8 cellular contexts compared by ENCODE assay signal in the genomic region with DNA sequence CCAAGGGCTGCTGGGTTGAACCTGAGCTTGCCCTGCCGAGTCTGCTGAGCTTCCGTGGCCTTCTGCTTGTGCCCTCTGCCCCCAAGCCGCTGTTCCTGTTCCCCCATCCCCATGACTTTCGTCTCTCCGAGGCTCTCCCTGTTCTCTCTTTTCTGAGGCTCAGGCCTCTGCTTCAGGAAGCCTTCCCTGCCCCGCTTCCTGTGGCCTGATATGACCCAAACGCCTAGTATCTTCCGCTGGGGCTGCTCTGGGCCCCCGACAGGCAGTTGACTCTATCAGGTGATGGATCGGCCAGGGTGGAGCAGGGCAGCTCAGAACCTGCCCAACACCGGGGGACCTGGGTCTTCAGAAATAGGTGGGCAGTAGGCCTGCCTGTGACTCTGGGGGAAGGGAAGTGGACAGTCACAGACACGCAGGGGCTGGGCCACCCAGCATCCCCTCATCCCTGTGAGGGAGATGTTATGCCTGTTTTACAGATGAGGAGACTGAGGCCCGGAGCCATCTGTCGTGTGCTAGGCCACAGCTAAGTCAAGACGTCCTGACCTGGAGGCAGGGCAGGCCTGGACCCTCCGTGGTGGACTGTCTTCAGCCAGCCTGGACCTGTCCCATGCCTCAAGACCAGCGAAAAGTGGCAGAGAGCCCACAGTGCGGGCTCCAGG. TPM values are rescaled to one million over a fixed set of nuclear protein-coding genes. Genes with fewer than 3 reads are reported as not detected.
DNase-seq lines count a peak whose midpoint lies in the region; ATAC-seq, FAIRE-seq and TF ChIP-seq lines count a peak whose summit lies in the region.

No MANE protein-coding gene starts in this region.

- H3K36me3 ChIP-seq in HepG2 (replicated peaks in 1 of 2; ENCODE audit: control insufficient read depth in 1 of 2, insufficient read depth in 2 of 2, low read length in 2 of 2), result peaks cover 1 to 5% of the 10 kb centered on the region in 2 experiments; a peak in 2 of 5 replicates
- peaks cover 6% of the 10 kb centered on the region in 2 donors for H3K36me3 ChIP-seq in thyroid gland

- BruUV-seq in HepG2 (replicated peaks; lab: Mats Ljungman, UMichigan), result no TSS peak

- DNase-seq in activated T-cell treated with anti-CD3 and anti-CD28 coated beads, Interleukin-2, amount 50 U/mL, for 24 hours, result no peak
- no peak for DNase-seq in activated T-cell treated with anti-CD3 and anti-CD28 coated beads, Interleukin-2, amount 50 U/mL, for 1 hour
- DNase-seq in activated naive CD8-positive, alpha-beta T cell treated with anti-CD3 and anti-CD28 coated beads for 36 hours, result no peak
- DNase-seq in HepG2 (ENCODE audit: low spot score), result no peak
- no peak for DNase-seq in thyroid gland
- DNase-seq in GM03348 (ENCODE audit: low spot score), result no peak
- DNase-seq in amniotic stem cell (lab: John Stamatoyannopoulos, UW), result no peak
- DNase-seq in germinal center (ENCODE audit: low spot score), result no peak

- CTCF ChIA-PET in HepG2 (lab: Yijun Ruan, JAX; ENCODE audit: low intra/inter-chr PET ratio, low total read pairs), result no interaction called here

- H4K20me1 ChIP-seq in HepG2 (ENCODE audit: insufficient read depth, low read length), result no peaks in the 10 kb centered on the region

- H3K9me3 Mint-ChIP-seq in activated T-cell treated with anti-CD3 and anti-CD28 coated beads, Interleukin-2, amount 50 U/mL, for 24 hours, result no peaks in the 10 kb centered on the region
- H3K9me3 Mint-ChIP-seq in activated naive CD8-positive, alpha-beta T cell treated with anti-CD3 and anti-CD28 coated beads for 36 hours, result no peaks in the 10 kb centered on the region

- H3K27ac Mint-ChIP-seq in activated T-cell treated with anti-CD3 and anti-CD28 coated beads, Interleukin-2, amount 50 U/mL, for 24 hours, result peak overlapping the region; percentile 99
- H3K27ac Mint-ChIP-seq in activated naive CD8-positive, alpha-beta T cell treated with anti-CD3 and anti-CD28 coated beads for 36 hours, result peak overlapping the region; percentile 91

- H3K4me3 ChIP-seq in HepG2 (replicated peaks in 1 of 3; ENCODE audit: insufficient read depth in 1 of 3, low read depth in 2 of 3, low read length in 3 of 3) (peak overlapping the region; percentile 71 to 89 (median 86); a peak in 5 of 6 replicates), thyroid gland (replicated peaks in 1 of 3) (no peak overlapping the region)

- no peak overlapping the region for H2AFZ ChIP-seq in HepG2 (ENCODE audit: low read length)

- H3K4me1 ChIP-seq in HepG2 (ENCODE audit: insufficient read depth, low read length) (peaks cover 30% of the 10 kb centered on the region), thyroid gland (peaks cover 26 to 32% of the 10 kb centered on the region in 2 donors)

- intact Hi-C loops in HepG2 (cut with micrococcal nuclease; ENCODE audit: unreplicated experiment), result loop anchor here (2.0 kb wide), 1 partner anchor 17 kb away; the partner anchor contains the start of gene PLCB3
- intact Hi-C loops in thyroid gland (cut with DNase I), result no loop called here

- peak overlapping the region; percentile 95 for H3K4me2 ChIP-seq in HepG2 (ENCODE audit: low read depth, low read length)

- no peak for TF ChIP-seq RAD21 in HepG2 (CRISPR knock-in tag; IDR thresholded peaks at IDR 0.05)

- peaks cover 14% of the 10 kb centered on the region for H3K79me2 ChIP-seq in HepG2 (ENCODE audit: insufficient read depth, low read length)

- no peaks in the 10 kb centered on the region for H3K27me3 Mint-ChIP-seq in activated T-cell treated with anti-CD3 and anti-CD28 coated beads, Interleukin-2, amount 50 U/mL, for 24 hours
- no peaks in the 10 kb centered on the region for H3K27me3 Mint-ChIP-seq in activated naive CD8-positive, alpha-beta T cell treated with anti-CD3 and anti-CD28 coated beads for 36 hours

- POLR2A ChIA-PET in HepG2 (lab: Yijun Ruan, JAX), result interaction anchor here (0.7 to 5.9 kb wide), 13 partner anchors 10 to 103 kb away, joined by 3 to 113 read pairs (median 6); partner anchors contain the start of genes BAD, ESRRA, FERMT3 and FKBP2

- in situ Hi-C loops in HepG2 (cut with HindIII; ENCODE audit: extremely low pct_ligation_motif_present, low pct_unique_long_range_greater_than_20kb), result no loop called here

- peak overlapping the region; percentile 78 for H3K27ac ChIP-seq in HepG2 (ENCODE audit: extremely low read length, insufficient read depth, low read length)
- peak overlapping the region; percentile 95 to 99 (median 96) for H3K27ac ChIP-seq in thyroid gland

- WGBS in HepG2 (ENCODE audit: low lambda C conversion rate), result 27% methylated on average over 8 of the region's 18 CpGs
- WGBS in thyroid gland, 2 donors, result 68 to 72% methylated on average over 11 to 17 of the region's 18 CpGs

- ATAC-seq in HepG2, result no peak

- no peak for FAIRE-seq in HepG2 (lab: Jason Lieb, UNC)

- no peak for TF ChIP-seq POLR2A in HepG2 (IDR thresholded peaks at IDR 0.05; ENCODE audit: insufficient read depth in 1 of 2, low read depth in 2 of 2, low read length in 2 of 2)
- no peak for TF ChIP-seq POLR2A in thyroid gland (IDR thresholded peaks at IDR 0.05)

- no peak for TF ChIP-seq EP300 in HepG2 (IDR thresholded peaks at IDR 0.05; ENCODE audit: low read depth in 2 of 2, low read length in 2 of 2)
- no peak for TF ChIP-seq EP300 in HepG2 (CRISPR knock-in tag; IDR thresholded peaks at IDR 0.05; ENCODE audit: borderline replicate concordance)

- TF ChIP-seq CTCF in HepG2 (CRISPR knock-in tag; IDR thresholded peaks at IDR 0.05) (no peak), thyroid gland (IDR thresholded peaks at IDR 0.05) (no peak)

- H3K36me3 Mint-ChIP-seq in activated T-cell treated with anti-CD3 and anti-CD28 coated beads, Interleukin-2, amount 50 U/mL, for 24 hours (ENCODE audit: low read depth), result peaks cover 43% of the 10 kb centered on the region
- H3K36me3 Mint-ChIP-seq in activated naive CD8-positive, alpha-beta T cell treated with anti-CD3 and anti-CD28 coated beads for 36 hours, result peaks cover 14% of the 10 kb centered on the region

- peak overlapping the region; percentile 98 for H3K4me3 Mint-ChIP-seq in activated T-cell treated with anti-CD3 and anti-CD28 coated beads, Interleukin-2, amount 50 U/mL, for 24 hours
- H3K4me3 Mint-ChIP-seq in activated naive CD8-positive, alpha-beta T cell treated with anti-CD3 and anti-CD28 coated beads for 36 hours, result peak overlapping the region; percentile 95

- H3K4me1 Mint-ChIP-seq in activated T-cell treated with anti-CD3 and anti-CD28 coated beads, Interleukin-2, amount 50 U/mL, for 24 hours (ENCODE audit: low read depth), result peaks cover 25% of the 10 kb centered on the region
- peaks cover 15% of the 10 kb centered on the region for H3K4me1 Mint-ChIP-seq in activated naive CD8-positive, alpha-beta T cell treated with anti-CD3 and anti-CD28 coated beads for 36 hours

- no peaks in the 10 kb centered on the region for H3K27me3 ChIP-seq in HepG2 (ENCODE audit: control insufficient read depth in 1 of 2, insufficient read depth in 2 of 2, low read length in 2 of 2)
- H3K27me3 ChIP-seq in thyroid gland, result no peaks in the 10 kb centered on the region

- H3K9ac ChIP-seq in HepG2 (ENCODE audit: insufficient read depth, low read depth, low read length), result peak overlapping the region; percentile 75; the same call in 1 of the 2 replicates

- H3K9me3 ChIP-seq in HepG2 (ENCODE audit: low read length) (no peaks in the 10 kb centered on the region), thyroid gland (no peaks in the 10 kb centered on the region)

RNA-seq across cellular contexts. Expression of gene BAD, which starts 16.3 kb away (rescaled TPM):
- total RNA-seq in activated naive CD8-positive, alpha-beta T cell treated with anti-CD3 and anti-CD28 coated beads for 36 hours, result 10 to 100 TPM; 23.5 to 24.2 TPM
- total RNA-seq in HepG2 (2016; rRNA removed; fragmentation: Illumina TruSeq; extraction: Trizol) (28.5 and 33.0 TPM in 2 replicates), thyroid gland (100 to 1,000 TPM in 3 of 4 donors, 10 to 100 TPM in 1; 79.0 to 239 (median 148) TPM)
- total RNA-seq in HepG2 (2016; cell fraction: cytosol; rRNA removed; fragmentation: Illumina TruSeq; extraction: Trizol; ENCODE audit: low read depth), result 38.1 and 48.3 TPM in 2 replicates
- total RNA-seq in HepG2 (2016; cell fraction: insoluble cytoplasmic fraction; rRNA removed; fragmentation: Illumina TruSeq; extraction: Trizol), result 31.6 and 32.7 TPM in 2 replicates
- 45.1 and 50.4 TPM in 2 replicates for total RNA-seq in HepG2 (2016; cell fraction: membrane; rRNA removed; fragmentation: Illumina TruSeq; extraction: Trizol)
- 11.0 and 16.1 TPM in 2 replicates for total RNA-seq in HepG2 (2016; cell fraction: nucleus; rRNA removed; fragmentation: Illumina TruSeq; extraction: Trizol)
- polyA plus RNA-seq in HepG2 (2011; rRNA removed), result 17.9 and 21.2 TPM in 2 replicates
- polyA plus RNA-seq in HepG2 (2011; cell fraction: cytosol; rRNA removed), result 16.2 and 25.5 TPM in 2 replicates
- 11.7 and 12.5 TPM in 2 replicates for polyA plus RNA-seq in HepG2 (2011; cell fraction: nucleus; rRNA removed)
- polyA plus RNA-seq in HepG2 (2012), result 7.1 and 11.0 TPM in 2 replicates
- polyA plus RNA-seq in HepG2 (2016; cell fraction: cytosol; fragmentation: Illumina TruSeq; extraction: Trizol; ENCODE audit: low read depth), result 44.2 and 54.0 TPM in 2 replicates
- 30.5 and 33.9 TPM in 2 replicates for polyA plus RNA-seq in HepG2 (2016; cell fraction: insoluble cytoplasmic fraction; fragmentation: Illumina TruSeq; extraction: Trizol; ENCODE audit: low read depth)
- polyA plus RNA-seq in HepG2 (2016; cell fraction: membrane; fragmentation: Illumina TruSeq; extraction: Trizol; ENCODE audit: low read depth), result 44.1 and 45.8 TPM in 2 replicates
- polyA plus RNA-seq in HepG2 (2016; cell fraction: nucleus; fragmentation: Illumina TruSeq; extraction: Trizol; ENCODE audit: insufficient read depth, low read depth), result 18.3 and 24.9 TPM in 2 replicates
- 10.3 and 10.8 TPM in 2 replicates for polyA minus RNA-seq in HepG2 (2011; rRNA and poly(A)+ RNA removed; ENCODE audit: low replicate concordance)
- polyA minus RNA-seq in HepG2 (2011; cell fraction: cytosol; rRNA and poly(A)+ RNA removed), result 3.5 and 4.1 TPM in 2 replicates
- 3.1 and 4.0 TPM in 2 replicates for polyA minus RNA-seq in HepG2 (2011; cell fraction: nucleus; rRNA and poly(A)+ RNA removed)

RNA-seq across cellular contexts. Expression of gene PLCB3, which starts 16.8 kb away (rescaled TPM):
- 1 to 10 TPM; 7.3 to 7.4 TPM for total RNA-seq in activated naive CD8-positive, alpha-beta T cell treated with anti-CD3 and anti-CD28 coated beads for 36 hours
- 11.0 and 13.8 TPM in 2 replicates for total RNA-seq in HepG2 (2016; rRNA removed; fragmentation: Illumina TruSeq; extraction: Trizol)
- 1.0 and 1.3 TPM in 2 replicates for total RNA-seq in HepG2 (2016; cell fraction: cytosol; rRNA removed; fragmentation: Illumina TruSeq; extraction: Trizol; ENCODE audit: low read depth)
- 8.3 and 13.7 TPM in 2 replicates for total RNA-seq in HepG2 (2016; cell fraction: insoluble cytoplasmic fraction; rRNA removed; fragmentation: Illumina TruSeq; extraction: Trizol)
- 4.1 and 4.8 TPM in 2 replicates for total RNA-seq in HepG2 (2016; cell fraction: membrane; rRNA removed; fragmentation: Illumina TruSeq; extraction: Trizol)
- 10.2 and 12.9 TPM in 2 replicates for total RNA-seq in HepG2 (2016; cell fraction: nucleus; rRNA removed; fragmentation: Illumina TruSeq; extraction: Trizol)
- polyA plus RNA-seq in HepG2 (2011; rRNA removed), result 7.5 and 9.0 TPM in 2 replicates
- 4.0 and 5.1 TPM in 2 replicates for polyA plus RNA-seq in HepG2 (2011; cell fraction: cytosol; rRNA removed)
- polyA plus RNA-seq in HepG2 (2011; cell fraction: nucleus; rRNA removed), result 41.8 and 57.9 TPM in 2 replicates
- polyA plus RNA-seq in HepG2 (2012), result 4.3 TPM in 2 replicates
- 0.59 and 0.66 TPM in 2 replicates for polyA plus RNA-seq in HepG2 (2016; cell fraction: cytosol; fragmentation: Illumina TruSeq; extraction: Trizol; ENCODE audit: low read depth)
- polyA plus RNA-seq in HepG2 (2016; cell fraction: insoluble cytoplasmic fraction; fragmentation: Illumina TruSeq; extraction: Trizol; ENCODE audit: low read depth), result 7.0 and 8.7 TPM in 2 replicates
- polyA plus RNA-seq in HepG2 (2016; cell fraction: membrane; fragmentation: Illumina TruSeq; extraction: Trizol; ENCODE audit: low read depth), result 1.6 and 1.9 TPM in 2 replicates
- polyA plus RNA-seq in HepG2 (2016; cell fraction: nucleus; fragmentation: Illumina TruSeq; extraction: Trizol; ENCODE audit: insufficient read depth, low read depth), result 30.9 and 31.3 TPM in 2 replicates
- 16.2 and 72.0 TPM in 2 replicates for polyA minus RNA-seq in HepG2 (2011; rRNA and poly(A)+ RNA removed; ENCODE audit: low replicate concordance)
- 6.0 and 9.0 TPM in 2 replicates for polyA minus RNA-seq in HepG2 (2011; cell fraction: cytosol; rRNA and poly(A)+ RNA removed)
- 7.6 and 9.8 TPM in 2 replicates for polyA minus RNA-seq in HepG2 (2011; cell fraction: nucleus; rRNA and poly(A)+ RNA removed)
- 10 to 100 TPM; 18.8 to 39.2 (median 23.5) TPM for total RNA-seq in thyroid gland

RNA-seq across cellular contexts. Expression of gene GPR137, which starts 17.5 kb away (rescaled TPM):
- 10 to 100 TPM; 32.5 to 35.7 TPM for total RNA-seq in activated naive CD8-positive, alpha-beta T cell treated with anti-CD3 and anti-CD28 coated beads for 36 hours
- 10.3 and 13.2 TPM in 2 replicates for total RNA-seq in HepG2 (2016; rRNA removed; fragmentation: Illumina TruSeq; extraction: Trizol)
- 11.7 and 14.7 TPM in 2 replicates for total RNA-seq in HepG2 (2016; cell fraction: cytosol; rRNA removed; fragmentation: Illumina TruSeq; extraction: Trizol; ENCODE audit: low read depth)
- total RNA-seq in HepG2 (2016; cell fraction: insoluble cytoplasmic fraction; rRNA removed; fragmentation: Illumina TruSeq; extraction: Trizol), result 8.2 and 14.4 TPM in 2 replicates
- 15.8 and 22.6 TPM in 2 replicates for total RNA-seq in HepG2 (2016; cell fraction: membrane; rRNA removed; fragmentation: Illumina TruSeq; extraction: Trizol)
- 10.5 and 11.6 TPM in 2 replicates for total RNA-seq in HepG2 (2016; cell fraction: nucleus; rRNA removed; fragmentation: Illumina TruSeq; extraction: Trizol)
- 8.5 and 10.4 TPM in 2 replicates for polyA plus RNA-seq in HepG2 (2011; rRNA removed)
- polyA plus RNA-seq in HepG2 (2011; cell fraction: cytosol; rRNA removed), result 6.1 and 9.3 TPM in 2 replicates
- polyA plus RNA-seq in HepG2 (2011; cell fraction: nucleus; rRNA removed), result 22.5 and 26.2 TPM in 2 replicates
- 11.9 and 14.1 TPM in 2 replicates for polyA plus RNA-seq in HepG2 (2012)
- 19.8 and 22.4 TPM in 2 replicates for polyA plus RNA-seq in HepG2 (2016; cell fraction: cytosol; fragmentation: Illumina TruSeq; extraction: Trizol; ENCODE audit: low read depth)
- 18.6 and 20.2 TPM in 2 replicates for polyA plus RNA-seq in HepG2 (2016; cell fraction: insoluble cytoplasmic fraction; fragmentation: Illumina TruSeq; extraction: Trizol; ENCODE audit: low read depth)
- 33.5 and 34.6 TPM in 2 replicates for polyA plus RNA-seq in HepG2 (2016; cell fraction: membrane; fragmentation: Illumina TruSeq; extraction: Trizol; ENCODE audit: low read depth)
- 34.1 and 40.3 TPM in 2 replicates for polyA plus RNA-seq in HepG2 (2016; cell fraction: nucleus; fragmentation: Illumina TruSeq; extraction: Trizol; ENCODE audit: insufficient read depth, low read depth)
- 13.8 and 54.4 TPM in 2 replicates for polyA minus RNA-seq in HepG2 (2011; rRNA and poly(A)+ RNA removed; ENCODE audit: low replicate concordance)
- 4.0 and 5.5 TPM in 2 replicates for polyA minus RNA-seq in HepG2 (2011; cell fraction: cytosol; rRNA and poly(A)+ RNA removed)
- 7.3 and 9.9 TPM in 2 replicates for polyA minus RNA-seq in HepG2 (2011; cell fraction: nucleus; rRNA and poly(A)+ RNA removed)
- 10 to 100 TPM; 14.9 to 46.9 (median 33.8) TPM for total RNA-seq in thyroid gland

RNA-seq across cellular contexts. Expression of gene PPP1R14B, which starts 21.4 kb away (rescaled TPM):
- total RNA-seq in activated naive CD8-positive, alpha-beta T cell treated with anti-CD3 and anti-CD28 coated beads for 36 hours, result 100 to 1,000 TPM; 332 to 336 TPM
- total RNA-seq in HepG2 (2016; rRNA removed; fragmentation: Illumina TruSeq; extraction: Trizol), result 120 and 148 TPM in 2 replicates
- total RNA-seq in HepG2 (2016; cell fraction: cytosol; rRNA removed; fragmentation: Illumina TruSeq; extraction: Trizol; ENCODE audit: low read depth), result 601 and 608 TPM in 2 replicates
- 105 and 157 TPM in 2 replicates for total RNA-seq in HepG2 (2016; cell fraction: insoluble cytoplasmic fraction; rRNA removed; fragmentation: Illumina TruSeq; extraction: Trizol)
- 455 and 460 TPM in 2 replicates for total RNA-seq in HepG2 (2016; cell fraction: membrane; rRNA removed; fragmentation: Illumina TruSeq; extraction: Trizol)
- 61.8 and 68.9 TPM in 2 replicates for total RNA-seq in HepG2 (2016; cell fraction: nucleus; rRNA removed; fragmentation: Illumina TruSeq; extraction: Trizol)
- 110 and 111 TPM in 2 replicates for polyA plus RNA-seq in HepG2 (2011; rRNA removed)
- polyA plus RNA-seq in HepG2 (2011; cell fraction: cytosol; rRNA removed), result 95.7 and 131 TPM in 2 replicates
- polyA plus RNA-seq in HepG2 (2011; cell fraction: nucleus; rRNA removed), result 65.2 and 70.2 TPM in 2 replicates
- 85.4 and 91.2 TPM in 2 replicates for polyA plus RNA-seq in HepG2 (2012)
- polyA plus RNA-seq in HepG2 (2016; cell fraction: cytosol; fragmentation: Illumina TruSeq; extraction: Trizol; ENCODE audit: low read depth), result 679 and 681 TPM in 2 replicates
- polyA plus RNA-seq in HepG2 (2016; cell fraction: insoluble cytoplasmic fraction; fragmentation: Illumina TruSeq; extraction: Trizol; ENCODE audit: low read depth), result 111 and 115 TPM in 2 replicates
- 417 and 441 TPM in 2 replicates for polyA plus RNA-seq in HepG2 (2016; cell fraction: membrane; fragmentation: Illumina TruSeq; extraction: Trizol; ENCODE audit: low read depth)
- 105 and 136 TPM in 2 replicates for polyA plus RNA-seq in HepG2 (2016; cell fraction: nucleus; fragmentation: Illumina TruSeq; extraction: Trizol; ENCODE audit: insufficient read depth, low read depth)
- polyA minus RNA-seq in HepG2 (2011; rRNA and poly(A)+ RNA removed; ENCODE audit: low replicate concordance), result 28.2 and 115 TPM in 2 replicates
- polyA minus RNA-seq in HepG2 (2011; cell fraction: cytosol; rRNA and poly(A)+ RNA removed), result 27.3 and 27.5 TPM in 2 replicates
- polyA minus RNA-seq in HepG2 (2011; cell fraction: nucleus; rRNA and poly(A)+ RNA removed), result 10.6 and 13.1 TPM in 2 replicates
- 100 to 1,000 TPM in 1 of 4 donors, 10 to 100 TPM in 3; 34.2 to 103 (median 83.8) TPM for total RNA-seq in thyroid gland

RNA-seq across cellular contexts. Expression of gene KCNK4, which starts 22.9 kb away (rescaled TPM):
- total RNA-seq in activated naive CD8-positive, alpha-beta T cell treated with anti-CD3 and anti-CD28 coated beads for 36 hours, result not detected
- total RNA-seq in HepG2 (2016; rRNA removed; fragmentation: Illumina TruSeq; extraction: Trizol) (not detected in 2 replicates), thyroid gland (not detected)
- not detected in 2 replicates for total RNA-seq in HepG2 (2016; cell fraction: cytosol; rRNA removed; fragmentation: Illumina TruSeq; extraction: Trizol; ENCODE audit: low read depth)
- not detected in 2 replicates for total RNA-seq in HepG2 (2016; cell fraction: insoluble cytoplasmic fraction; rRNA removed; fragmentation: Illumina TruSeq; extraction: Trizol)
- not detected in 2 replicates for total RNA-seq in HepG2 (2016; cell fraction: membrane; rRNA removed; fragmentation: Illumina TruSeq; extraction: Trizol)
- total RNA-seq in HepG2 (2016; cell fraction: nucleus; rRNA removed; fragmentation: Illumina TruSeq; extraction: Trizol), result not detected in 2 replicates
- not detected in 2 replicates for polyA plus RNA-seq in HepG2 (2011; rRNA removed)
- not detected in 2 replicates for polyA plus RNA-seq in HepG2 (2011; cell fraction: cytosol; rRNA removed)
- polyA plus RNA-seq in HepG2 (2011; cell fraction: nucleus; rRNA removed), result not detected in 2 replicates
- polyA plus RNA-seq in HepG2 (2012), result not detected in 2 replicates
- not detected in 2 replicates for polyA plus RNA-seq in HepG2 (2016; cell fraction: cytosol; fragmentation: Illumina TruSeq; extraction: Trizol; ENCODE audit: low read depth)
- not detected in 2 replicates for polyA plus RNA-seq in HepG2 (2016; cell fraction: insoluble cytoplasmic fraction; fragmentation: Illumina TruSeq; extraction: Trizol; ENCODE audit: low read depth)
- not detected in 2 replicates for polyA plus RNA-seq in HepG2 (2016; cell fraction: membrane; fragmentation: Illumina TruSeq; extraction: Trizol; ENCODE audit: low read depth)
- not detected in 2 replicates for polyA plus RNA-seq in HepG2 (2016; cell fraction: nucleus; fragmentation: Illumina TruSeq; extraction: Trizol; ENCODE audit: insufficient read depth, low read depth)
- 0.21 TPM in 1 of 2 replicates, not detected in the other for polyA minus RNA-seq in HepG2 (2011; rRNA and poly(A)+ RNA removed; ENCODE audit: low replicate concordance)
- not detected in 2 replicates for polyA minus RNA-seq in HepG2 (2011; cell fraction: cytosol; rRNA and poly(A)+ RNA removed)
- not detected in 2 replicates for polyA minus RNA-seq in HepG2 (2011; cell fraction: nucleus; rRNA and poly(A)+ RNA removed)

Comparison
In these comparisons a context has a peak if more than half of its experiments do, and no peak if none do; other contexts are left out.
1. H3K4me3 ChIP-seq: peak in HepG2 (3 of 3); none in thyroid gland (0 of 3).